1 cellular context compared by ENCODE assay signal in genomic region chr11:6531267-6531752, GRCh38.
TF ChIP-seq lines count a peak whose summit lies in the region.

No MANE protein-coding gene starts in this region.

TF ChIP-seq in K562, 482 proteins besides CTCF, POLR2A, EP300 and RAD21 (continued from another document and continues in another):
- TF ChIP-seq RERE (CRISPR knock-in tag; IDR thresholded peaks at IDR 0.05; ENCODE audit: borderline replicate concordance) = no peak
- no peak for TF ChIP-seq JUNB (CRISPR knock-in tag; conservative IDR thresholded peaks at IDR 0.05)
- peak; percentile 70 for TF ChIP-seq ZNF316 (IDR thresholded peaks at IDR 0.05)
- TF ChIP-seq, protein P1, sequence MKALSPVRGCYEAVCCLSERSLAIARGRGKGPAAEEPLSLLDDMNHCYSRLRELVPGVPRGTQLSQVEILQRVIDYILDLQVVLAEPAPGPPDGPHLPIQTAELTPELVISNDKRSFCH (CRISPR knock-in tag; IDR thresholded peaks at IDR 0.05) = no peak
- TF ChIP-seq, protein P1 (tag; IDR thresholded peaks at IDR 0.05) = no peak
- TF ChIP-seq JUND (IDR thresholded peaks at IDR 0.05; ENCODE audit: borderline replicate concordance, low read depth, low read length) = 0 out of 2 replicates have a peak, but pooled peaks have one; percentile 28
- TF ChIP-seq JUND (tag; IDR thresholded peaks at IDR 0.05; ENCODE audit: borderline replicate concordance, low read depth, low read length) = peak; percentile 23; the same call in 1 of the 3 replicates
- no peak for TF ChIP-seq E2F8 (IDR thresholded peaks at IDR 0.05; ENCODE audit: low read depth, partially characterized antibody)
- TF ChIP-seq, protein P2, sequence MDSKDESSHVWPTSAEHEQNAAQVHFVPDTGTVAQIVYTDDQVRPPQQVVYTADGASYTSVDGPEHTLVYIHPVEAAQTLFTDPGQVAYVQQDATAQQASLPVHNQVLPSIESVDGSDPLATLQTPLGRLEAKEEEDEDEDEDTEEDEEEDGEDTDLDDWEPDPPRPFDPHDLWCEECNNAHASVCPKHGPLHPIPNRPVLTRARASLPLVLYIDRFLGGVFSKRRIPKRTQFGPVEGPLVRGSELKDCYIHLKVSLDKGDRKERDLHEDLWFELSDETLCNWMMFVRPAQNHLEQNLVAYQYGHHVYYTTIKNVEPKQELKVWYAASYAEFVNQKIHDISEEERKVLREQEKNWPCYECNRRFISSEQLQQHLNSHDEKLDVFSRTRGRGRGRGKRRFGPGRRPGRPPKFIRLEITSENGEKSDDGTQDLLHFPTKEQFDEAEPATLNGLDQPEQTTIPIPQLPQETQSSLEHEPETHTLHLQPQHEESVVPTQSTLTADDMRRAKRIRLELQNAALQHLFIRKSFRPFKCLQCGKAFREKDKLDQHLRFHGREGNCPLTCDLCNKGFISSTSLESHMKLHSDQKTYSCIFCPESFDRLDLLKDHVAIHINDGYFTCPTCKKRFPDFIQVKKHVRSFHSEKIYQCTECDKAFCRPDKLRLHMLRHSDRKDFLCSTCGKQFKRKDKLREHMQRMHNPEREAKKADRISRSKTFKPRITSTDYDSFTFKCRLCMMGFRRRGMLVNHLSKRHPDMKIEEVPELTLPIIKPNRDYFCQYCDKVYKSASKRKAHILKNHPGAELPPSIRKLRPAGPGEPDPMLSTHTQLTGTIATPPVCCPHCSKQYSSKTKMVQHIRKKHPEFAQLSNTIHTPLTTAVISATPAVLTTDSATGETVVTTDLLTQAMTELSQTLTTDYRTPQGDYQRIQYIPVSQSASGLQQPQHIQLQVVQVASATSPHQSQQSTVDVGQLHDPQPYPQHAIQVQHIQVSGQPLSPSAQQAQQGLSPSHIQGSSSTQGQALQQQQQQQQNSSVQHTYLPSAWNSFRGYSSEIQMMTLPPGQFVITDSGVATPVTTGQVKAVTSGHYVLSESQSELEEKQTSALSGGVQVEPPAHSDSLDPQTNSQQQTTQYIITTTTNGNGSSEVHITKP (IDR thresholded peaks at IDR 0.05; ENCODE audit: partially characterized antibody) = no peak
- TF ChIP-seq E2F6 (IDR thresholded peaks at IDR 0.05; ENCODE audit: borderline replicate concordance in 1 of 2, extremely low read depth in 1 of 2, insufficient read depth in 1 of 2, insufficient read length in 1 of 2, low read depth in 1 of 2, low read length in 1 of 2, poor library complexity in 1 of 2, severe bottlenecking in 1 of 2) = no peak
- no peak for TF ChIP-seq POLR2AphosphoS2 (IDR thresholded peaks at IDR 0.05; ENCODE audit: low read length)
- TF ChIP-seq HNRNPK (IDR thresholded peaks at IDR 0.05; ENCODE audit: low read depth, low read length, poor library complexity, severe bottlenecking) = no peak
- no peak for TF ChIP-seq ATF3 (IDR thresholded peaks at IDR 0.05)
- no peak for TF ChIP-seq ATF3 (CRISPR knock-in tag; conservative IDR thresholded peaks at IDR 0.05)
- no peak for TF ChIP-seq NFYB (IDR thresholded peaks at IDR 0.05; ENCODE audit: extremely low read depth, insufficient read length)
- TF ChIP-seq ILK (tag; IDR thresholded peaks at IDR 0.05; ENCODE audit: borderline replicate concordance, low read depth) = no peak
- TF ChIP-seq, protein P3, sequence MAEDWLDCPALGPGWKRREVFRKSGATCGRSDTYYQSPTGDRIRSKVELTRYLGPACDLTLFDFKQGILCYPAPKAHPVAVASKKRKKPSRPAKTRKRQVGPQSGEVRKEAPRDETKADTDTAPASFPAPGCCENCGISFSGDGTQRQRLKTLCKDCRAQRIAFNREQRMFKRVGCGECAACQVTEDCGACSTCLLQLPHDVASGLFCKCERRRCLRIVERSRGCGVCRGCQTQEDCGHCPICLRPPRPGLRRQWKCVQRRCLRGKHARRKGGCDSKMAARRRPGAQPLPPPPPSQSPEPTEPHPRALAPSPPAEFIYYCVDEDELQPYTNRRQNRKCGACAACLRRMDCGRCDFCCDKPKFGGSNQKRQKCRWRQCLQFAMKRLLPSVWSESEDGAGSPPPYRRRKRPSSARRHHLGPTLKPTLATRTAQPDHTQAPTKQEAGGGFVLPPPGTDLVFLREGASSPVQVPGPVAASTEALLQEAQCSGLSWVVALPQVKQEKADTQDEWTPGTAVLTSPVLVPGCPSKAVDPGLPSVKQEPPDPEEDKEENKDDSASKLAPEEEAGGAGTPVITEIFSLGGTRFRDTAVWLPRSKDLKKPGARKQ (CRISPR knock-in tag; IDR thresholded peaks at IDR 0.05) = no peak
- no peak for TF ChIP-seq STAT5B (CRISPR knock-in tag; IDR thresholded peaks at IDR 0.05)
- no peak for TF ChIP-seq HSF4 (CRISPR knock-in tag; IDR thresholded peaks at IDR 0.05; ENCODE audit: borderline replicate concordance)
- TF ChIP-seq PCBP1 (IDR thresholded peaks at IDR 0.05; ENCODE audit: low read depth, low read length, poor library complexity, severe bottlenecking) = no peak
- TF ChIP-seq U2AF1 (optimal IDR thresholded peaks at IDR 0.05; ENCODE audit: low read depth, low read length) = no peak
- TF ChIP-seq, protein P4, sequence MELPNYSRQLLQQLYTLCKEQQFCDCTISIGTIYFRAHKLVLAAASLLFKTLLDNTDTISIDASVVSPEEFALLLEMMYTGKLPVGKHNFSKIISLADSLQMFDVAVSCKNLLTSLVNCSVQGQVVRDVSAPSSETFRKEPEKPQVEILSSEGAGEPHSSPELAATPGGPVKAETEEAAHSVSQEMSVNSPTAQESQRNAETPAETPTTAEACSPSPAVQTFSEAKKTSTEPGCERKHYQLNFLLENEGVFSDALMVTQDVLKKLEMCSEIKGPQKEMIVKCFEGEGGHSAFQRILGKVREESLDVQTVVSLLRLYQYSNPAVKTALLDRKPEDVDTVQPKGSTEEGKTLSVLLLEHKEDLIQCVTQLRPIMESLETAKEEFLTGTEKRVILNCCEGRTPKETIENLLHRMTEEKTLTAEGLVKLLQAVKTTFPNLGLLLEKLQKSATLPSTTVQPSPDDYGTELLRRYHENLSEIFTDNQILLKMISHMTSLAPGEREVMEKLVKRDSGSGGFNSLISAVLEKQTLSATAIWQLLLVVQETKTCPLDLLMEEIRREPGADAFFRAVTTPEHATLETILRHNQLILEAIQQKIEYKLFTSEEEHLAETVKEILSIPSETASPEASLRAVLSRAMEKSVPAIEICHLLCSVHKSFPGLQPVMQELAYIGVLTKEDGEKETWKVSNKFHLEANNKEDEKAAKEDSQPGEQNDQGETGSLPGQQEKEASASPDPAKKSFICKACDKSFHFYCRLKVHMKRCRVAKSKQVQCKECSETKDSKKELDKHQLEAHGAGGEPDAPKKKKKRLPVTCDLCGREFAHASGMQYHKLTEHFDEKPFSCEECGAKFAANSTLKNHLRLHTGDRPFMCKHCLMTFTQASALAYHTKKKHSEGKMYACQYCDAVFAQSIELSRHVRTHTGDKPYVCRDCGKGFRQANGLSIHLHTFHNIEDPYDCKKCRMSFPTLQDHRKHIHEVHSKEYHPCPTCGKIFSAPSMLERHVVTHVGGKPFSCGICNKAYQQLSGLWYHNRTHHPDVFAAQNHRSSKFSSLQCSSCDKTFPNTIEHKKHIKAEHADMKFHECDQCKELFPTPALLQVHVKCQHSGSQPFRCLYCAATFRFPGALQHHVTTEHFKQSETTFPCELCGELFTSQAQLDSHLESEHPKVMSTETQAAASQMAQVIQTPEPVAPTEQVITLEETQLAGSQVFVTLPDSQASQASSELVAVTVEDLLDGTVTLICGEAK (IDR thresholded peaks at IDR 0.05) = no peak
- TF ChIP-seq, protein P4 (CRISPR knock-in tag; IDR thresholded peaks at IDR 0.05) = no peak
- no peak for TF ChIP-seq ZNF274 (IDR thresholded peaks at IDR 0.05; ENCODE audit: borderline replicate concordance, low read depth, low read length)
- TF ChIP-seq SMC3 (conservative IDR thresholded peaks at IDR 0.05; ENCODE audit: insufficient read depth, low read depth, low read length) = peak; percentile 87
